15 cellular contexts compared by ENCODE assay signal in genomic region chr6:70985151-70985550, GRCh38. TPM values are rescaled to one million over a fixed set of nuclear protein-coding genes. Genes with fewer than 3 reads are reported as not detected.
"Had no signal": no experiment of that assay in that cellular context is flagged by ENCODE, and none has a peak within 500 bp of the region (broad histone marks: within the 10 kb centered on the region; RNA-seq: fewer than 3 reads in every experiment).

No MANE protein-coding gene starts in this region.

- H3K4me1 Mint-ChIP-seq: activated naive CD4-positive, alpha-beta T cell treated with anti-CD3 and anti-CD28 coated beads, Interleukin-2, amount 10 ng/mL, durations not matched to agents 7 days and 5 days; endodermal cell had no signal

- H3K9me3 Mint-ChIP-seq: activated naive CD4-positive, alpha-beta T cell treated with anti-CD3 and anti-CD28 coated beads, Interleukin-2, amount 10 ng/mL, durations not matched to agents 7 days and 5 days; activated T-cell treated with anti-CD3 and anti-CD28 coated beads, Interleukin-2, amount 50 U/mL, for 24 hours; endodermal cell; T-helper 2 cell treated with Interferon-gamma antibody and Interleukin-4, amounts not matched to agents 5 μg/mL and 100 μg/mL, for 36 hours had no signal

- DNase-seq: activated CD4-positive, alpha-beta T cell treated with anti-CD3 and anti-CD28 coated beads for 1 hour; activated CD4-positive, alpha-beta T cell treated with anti-CD3 and anti-CD28 coated beads, Interleukin-2, amount 50 U/mL, for 4 hours; activated naive CD4-positive, alpha-beta T cell treated with anti-CD3 and anti-CD28 coated beads, Interleukin-2, amount 10 ng/mL, durations not matched to agents 7 days and 5 days; activated T-cell treated with anti-CD3 and anti-CD28 coated beads, Interleukin-2, amount 50 U/mL, for 24 hours; dermis blood vessel endothelial cell; endodermal cell; head of caudate nucleus; sigmoid colon; stimulated activated CD4-positive, alpha-beta T cell treated with anti-CD3 and anti-CD28 coated beads, Interleukin-1b, Interleukin-23, amount 100 ng/mL, for 48 hours; stomach; testis; upper lobe of right lung had no signal

- H3K4me3 Mint-ChIP-seq: activated naive CD4-positive, alpha-beta T cell treated with anti-CD3 and anti-CD28 coated beads, Interleukin-2, amount 10 ng/mL, durations not matched to agents 7 days and 5 days; activated T-cell treated with anti-CD3 and anti-CD28 coated beads, Interleukin-2, amount 50 U/mL, for 24 hours; endodermal cell; T-helper 2 cell treated with Interferon-gamma antibody and Interleukin-4, amounts not matched to agents 5 μg/mL and 100 μg/mL, for 36 hours had no signal

- H3K36me3 Mint-ChIP-seq: activated naive CD4-positive, alpha-beta T cell treated with anti-CD3 and anti-CD28 coated beads, Interleukin-2, amount 10 ng/mL, durations not matched to agents 7 days and 5 days had no signal

- H3K27ac Mint-ChIP-seq: activated naive CD4-positive, alpha-beta T cell treated with anti-CD3 and anti-CD28 coated beads, Interleukin-2, amount 10 ng/mL, durations not matched to agents 7 days and 5 days; activated T-cell treated with anti-CD3 and anti-CD28 coated beads, Interleukin-2, amount 50 U/mL, for 24 hours; endodermal cell; T-helper 2 cell treated with Interferon-gamma antibody and Interleukin-4, amounts not matched to agents 5 μg/mL and 100 μg/mL, for 36 hours had no signal

- H3K27me3 Mint-ChIP-seq: activated naive CD4-positive, alpha-beta T cell treated with anti-CD3 and anti-CD28 coated beads, Interleukin-2, amount 10 ng/mL, durations not matched to agents 7 days and 5 days had no signal

- ATAC-seq: upper lobe of right lung had no signal

RNA-seq across cellular contexts. Expression of gene B3GAT2, which starts 28.3 kb away (rescaled TPM):
- total RNA-seq: dermis blood vessel endothelial cell, epithelial cell of proximal tubule, mesenteric fat pad, upper lobe of right lung had no signal
